Comparison of ENCODE assay signal across 1 cellular context in genomic region chrX:30643313-30643821, GRCh38.
TF ChIP-seq lines count a peak whose summit lies in the region.

No MANE protein-coding gene starts in this region.

TF ChIP-seq in HepG2, 621 proteins besides CTCF, POLR2A, EP300 and RAD21 (continued from another document and continues in another):
- peak; percentile 64; the same call in 1 of the 2 replicates for TF ChIP-seq KAT8 (CRISPR knock-in tag; IDR thresholded peaks at IDR 0.05)
- no peak for TF ChIP-seq ZFP36L2 (CRISPR knock-in tag; IDR thresholded peaks at IDR 0.05)
- TF ChIP-seq ZNF747 (CRISPR knock-in tag; IDR thresholded peaks at IDR 0.05; ENCODE audit: borderline replicate concordance): peak; percentile 36; the same call in 1 of the 2 replicates
- TF ChIP-seq TCF7L2 (IDR thresholded peaks at IDR 0.05; ENCODE audit: low read depth, low read length): peak; percentile 54; the same call in 1 of the 2 replicates
- no peak for TF ChIP-seq SKI (IDR thresholded peaks at IDR 0.05; ENCODE audit: partially characterized antibody)
- no peak for TF ChIP-seq NR1H2 (CRISPR knock-in tag; IDR thresholded peaks at IDR 0.05; ENCODE audit: borderline replicate concordance, low read depth)
- no peak for TF ChIP-seq ZNF460 (CRISPR knock-in tag; IDR thresholded peaks at IDR 0.05; ENCODE audit: borderline replicate concordance)
- no peak for TF ChIP-seq ZIK1 (CRISPR knock-in tag; IDR thresholded peaks at IDR 0.05; ENCODE audit: borderline replicate concordance, low read depth)
- TF ChIP-seq, protein P1, sequence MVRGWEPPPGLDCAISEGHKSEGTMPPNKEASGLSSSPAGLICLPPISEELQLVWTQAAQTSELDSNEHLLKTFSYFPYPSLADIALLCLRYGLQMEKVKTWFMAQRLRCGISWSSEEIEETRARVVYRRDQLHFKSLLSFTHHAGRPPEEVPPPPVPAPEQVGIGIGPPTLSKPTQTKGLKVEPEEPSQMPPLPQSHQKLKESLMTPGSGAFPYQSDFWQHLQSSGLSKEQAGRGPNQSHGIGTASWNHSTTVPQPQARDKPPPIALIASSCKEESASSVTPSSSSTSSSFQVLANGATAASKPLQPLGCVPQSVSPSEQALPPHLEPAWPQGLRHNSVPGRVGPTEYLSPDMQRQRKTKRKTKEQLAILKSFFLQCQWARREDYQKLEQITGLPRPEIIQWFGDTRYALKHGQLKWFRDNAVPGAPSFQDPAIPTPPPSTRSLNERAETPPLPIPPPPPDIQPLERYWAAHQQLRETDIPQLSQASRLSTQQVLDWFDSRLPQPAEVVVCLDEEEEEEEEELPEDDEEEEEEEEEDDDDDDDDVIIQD (CRISPR knock-in tag; IDR thresholded peaks at IDR 0.05; ENCODE audit: low read depth): 0 out of 2 replicates have a peak, but pooled peaks have one; percentile 44
- TF ChIP-seq ZNF703 (CRISPR knock-in tag; IDR thresholded peaks at IDR 0.05; ENCODE audit: borderline replicate concordance): no peak
- TF ChIP-seq ZNF343 (CRISPR knock-in tag; IDR thresholded peaks at IDR 0.05): no peak
- no peak for TF ChIP-seq ZNF800 (CRISPR knock-in tag; IDR thresholded peaks at IDR 0.05)
- TF ChIP-seq ZSCAN29 (CRISPR knock-in tag; conservative IDR thresholded peaks at IDR 0.05): no peak
- TF ChIP-seq PRDM10 (CRISPR knock-in tag; IDR thresholded peaks at IDR 0.05; ENCODE audit: low read depth): no peak
- TF ChIP-seq, protein P2, sequence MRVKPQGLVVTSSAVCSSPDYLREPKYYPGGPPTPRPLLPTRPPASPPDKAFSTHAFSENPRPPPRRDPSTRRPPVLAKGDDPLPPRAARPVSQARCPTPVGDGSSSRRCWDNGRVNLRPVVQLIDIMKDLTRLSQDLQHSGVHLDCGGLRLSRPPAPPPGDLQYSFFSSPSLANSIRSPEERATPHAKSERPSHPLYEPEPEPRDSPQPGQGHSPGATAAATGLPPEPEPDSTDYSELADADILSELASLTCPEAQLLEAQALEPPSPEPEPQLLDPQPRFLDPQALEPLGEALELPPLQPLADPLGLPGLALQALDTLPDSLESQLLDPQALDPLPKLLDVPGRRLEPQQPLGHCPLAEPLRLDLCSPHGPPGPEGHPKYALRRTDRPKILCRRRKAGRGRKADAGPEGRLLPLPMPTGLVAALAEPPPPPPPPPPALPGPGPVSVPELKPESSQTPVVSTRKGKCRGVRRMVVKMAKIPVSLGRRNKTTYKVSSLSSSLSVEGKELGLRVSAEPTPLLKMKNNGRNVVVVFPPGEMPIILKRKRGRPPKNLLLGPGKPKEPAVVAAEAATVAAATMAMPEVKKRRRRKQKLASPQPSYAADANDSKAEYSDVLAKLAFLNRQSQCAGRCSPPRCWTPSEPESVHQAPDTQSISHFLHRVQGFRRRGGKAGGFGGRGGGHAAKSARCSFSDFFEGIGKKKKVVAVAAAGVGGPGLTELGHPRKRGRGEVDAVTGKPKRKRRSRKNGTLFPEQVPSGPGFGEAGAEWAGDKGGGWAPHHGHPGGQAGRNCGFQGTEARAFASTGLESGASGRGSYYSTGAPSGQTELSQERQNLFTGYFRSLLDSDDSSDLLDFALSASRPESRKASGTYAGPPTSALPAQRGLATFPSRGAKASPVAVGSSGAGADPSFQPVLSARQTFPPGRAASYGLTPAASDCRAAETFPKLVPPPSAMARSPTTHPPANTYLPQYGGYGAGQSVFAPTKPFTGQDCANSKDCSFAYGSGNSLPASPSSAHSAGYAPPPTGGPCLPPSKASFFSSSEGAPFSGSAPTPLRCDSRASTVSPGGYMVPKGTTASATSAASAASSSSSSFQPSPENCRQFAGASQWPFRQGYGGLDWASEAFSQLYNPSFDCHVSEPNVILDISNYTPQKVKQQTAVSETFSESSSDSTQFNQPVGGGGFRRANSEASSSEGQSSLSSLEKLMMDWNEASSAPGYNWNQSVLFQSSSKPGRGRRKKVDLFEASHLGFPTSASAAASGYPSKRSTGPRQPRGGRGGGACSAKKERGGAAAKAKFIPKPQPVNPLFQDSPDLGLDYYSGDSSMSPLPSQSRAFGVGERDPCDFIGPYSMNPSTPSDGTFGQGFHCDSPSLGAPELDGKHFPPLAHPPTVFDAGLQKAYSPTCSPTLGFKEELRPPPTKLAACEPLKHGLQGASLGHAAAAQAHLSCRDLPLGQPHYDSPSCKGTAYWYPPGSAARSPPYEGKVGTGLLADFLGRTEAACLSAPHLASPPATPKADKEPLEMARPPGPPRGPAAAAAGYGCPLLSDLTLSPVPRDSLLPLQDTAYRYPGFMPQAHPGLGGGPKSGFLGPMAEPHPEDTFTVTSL (CRISPR knock-in tag; IDR thresholded peaks at IDR 0.05; ENCODE audit: borderline replicate concordance): peak; percentile 71; the same call in 1 of the 2 replicates
- TF ChIP-seq RERE (CRISPR knock-in tag; IDR thresholded peaks at IDR 0.05; ENCODE audit: low read depth): peak; percentile 50; the same call in 1 of the 2 replicates
- no peak for TF ChIP-seq HCFC1 (IDR thresholded peaks at IDR 0.05; ENCODE audit: low read depth, low read length)
- no peak for TF ChIP-seq ZNF616 (CRISPR knock-in tag; IDR thresholded peaks at IDR 0.05; ENCODE audit: low read depth)
- TF ChIP-seq, protein P3, sequence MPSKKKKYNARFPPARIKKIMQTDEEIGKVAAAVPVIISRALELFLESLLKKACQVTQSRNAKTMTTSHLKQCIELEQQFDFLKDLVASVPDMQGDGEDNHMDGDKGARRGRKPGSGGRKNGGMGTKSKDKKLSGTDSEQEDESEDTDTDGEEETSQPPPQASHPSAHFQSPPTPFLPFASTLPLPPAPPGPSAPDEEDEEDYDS (CRISPR knock-in tag; IDR thresholded peaks at IDR 0.05): no peak
- no peak for TF ChIP-seq ATF6 (CRISPR knock-in tag; conservative IDR thresholded peaks at IDR 0.05)
- no peak for TF ChIP-seq FOXA1 (IDR thresholded peaks at IDR 0.05)
- peak; percentile 77 for TF ChIP-seq FOXA1 (CRISPR knock-in tag; IDR thresholded peaks at IDR 0.05)
- TF ChIP-seq STAT5B (CRISPR knock-in tag; IDR thresholded peaks at IDR 0.05): no peak
- TF ChIP-seq REST (IDR thresholded peaks at IDR 0.05; ENCODE audit: borderline replicate concordance in 1 of 2, low read depth in 1 of 2, low read length in 2 of 2): no peak
- TF ChIP-seq TBX3 (IDR thresholded peaks at IDR 0.05; ENCODE audit: borderline replicate concordance): peak; percentile 13; the same call in 1 of the 2 replicates
- TF ChIP-seq GATAD2A (CRISPR knock-in tag; IDR thresholded peaks at IDR 0.05): peak; percentile 88
- TF ChIP-seq ZNF10 (CRISPR knock-in tag; IDR thresholded peaks at IDR 0.05; ENCODE audit: borderline replicate concordance, low read depth): no peak
- TF ChIP-seq, protein P4, sequence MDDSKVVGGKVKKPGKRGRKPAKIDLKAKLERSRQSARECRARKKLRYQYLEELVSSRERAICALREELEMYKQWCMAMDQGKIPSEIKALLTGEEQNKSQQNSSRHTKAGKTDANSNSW (CRISPR knock-in tag; IDR thresholded peaks at IDR 0.05; ENCODE audit: borderline replicate concordance): no peak
